Comparison of ENCODE assay signal across 30 cellular contexts in genomic region chr4:73675623-73676022, GRCh38. TPM values are rescaled to one million over a fixed set of nuclear protein-coding genes. Genes with fewer than 3 reads are reported as not detected.
DNase-seq lines count a peak whose midpoint lies in the region; ATAC-seq and TF ChIP-seq lines count a peak whose summit lies in the region.
"Had no signal": no experiment of that assay in that cellular context is flagged by ENCODE, and none has a peak within 500 bp of the region (broad histone marks: within the 10 kb centered on the region; RNA-seq: fewer than 3 reads in every experiment).

No MANE protein-coding gene starts in this region.

- BruUV-seq in Panc1 (replicated peaks; lab: Mats Ljungman, UMichigan), result no TSS peak

- POLR2A ChIA-PET in Panc1 (lab: Charles Lee), result no interaction called here

- CTCF ChIA-PET in Panc1 (lab: Charles Lee), result no interaction called here

- ATAC-seq in Panc1 (no peak), omental fat pad (ENCODE audit: low FRiP score) (no peak)
- ATAC-seq: left colon; stimulated activated memory B cell treated with anti-CD40 and anti-IgM and Interleukin-4, amounts not matched to agents 10 μg/mL and 1 μg/mL and 100 μg/mL, for 72 hours; upper lobe of right lung had no signal

- H3K4me1 ChIP-seq in Panc1 (ENCODE audit: control insufficient read depth, insufficient read depth, low read length), result peaks cover 8% of the 10 kb centered on the region
- H3K4me1 ChIP-seq: upper lobe of right lung had no signal

- H3K4me3 ChIP-seq in Panc1 (ENCODE audit: low read depth in 2 of 2, low read length in 2 of 2) (no peak overlapping the region), MG63 (no peak overlapping the region)
- H3K4me3 ChIP-seq: pancreas, skin epidermis, upper lobe of right lung had no signal

- DNase-seq in NCI-H510A treated with DMSO at 0.1 percent for 48 hours (lab: John Stamatoyannopoulos, UW) (peak; percentile 87), NCI-H510A (lab: John Stamatoyannopoulos, UW) (no peak), NCI-H187 treated with DMSO at 0.1 percent for 48 hours (lab: John Stamatoyannopoulos, UW) (peak; percentile 60), Panc1 (ENCODE audit: low read depth, low spot score) (no peak), MG63 (no peak), HuH-7 (ENCODE audit: low spot score) (no peak), omental fat pad (ENCODE audit: low spot score) (no peak), UCSD-AML1 (lab: John Stamatoyannopoulos, UW; ENCODE audit: unreplicated experiment) (no peak)
- DNase-seq: activated gamma-delta T cell treated with Interleukin-2 at 50 U/mL for 16 hours; activated naive CD8-positive, alpha-beta T cell treated with anti-CD3 and anti-CD28 coated beads, Interleukin-2, amount 10 ng/mL, durations not matched to agents 7 days and 5 days; activated T-cell treated with anti-CD3 and anti-CD28 coated beads, Interleukin-2, amount 50 U/mL, for 48 hours; AML-193; aorta; CD4-positive, CD25-positive, alpha-beta regulatory T cell; EL; GOT3; HFFc6; hypothalamus; IMR-90; left colon; NCI-H1105; pancreas; upper lobe of right lung had no signal

- H3K27me3 ChIP-seq in Panc1 (ENCODE audit: control insufficient read depth, insufficient read depth, low read length), result no peaks in the 10 kb centered on the region
- H3K27me3 ChIP-seq in MG63, result no peaks in the 10 kb centered on the region
- H3K27me3 ChIP-seq: pancreas, upper lobe of right lung had no signal

- in situ Hi-C loops in Panc1 (cut with HindIII; ENCODE audit: low pct_unique_long_range_greater_than_20kb, low sequenced_read_pairs), result no loop called here

- H3K27ac ChIP-seq in Panc1 (ENCODE audit: low read length), result peak overlapping the region; percentile 71; the same call in 1 of the 2 replicates
- H3K27ac ChIP-seq: RWPE1, skin epidermis, upper lobe of right lung had no signal

- H3K9me3 ChIP-seq in Panc1 (ENCODE audit: control insufficient read depth, insufficient read depth, low read depth, low read length) (no peaks in the 10 kb centered on the region), MG63 (no peaks in the 10 kb centered on the region)
- H3K9me3 ChIP-seq: pancreas, upper lobe of right lung had no signal

- TF ChIP-seq CTCF in Panc1 (IDR thresholded peaks at IDR 0.05) (no peak), omental fat pad (IDR thresholded peaks at IDR 0.05) (no peak)

- H3K36me3 ChIP-seq in Panc1 (ENCODE audit: control insufficient read depth, insufficient read depth, low read length) (no peaks in the 10 kb centered on the region), MG63 (no peaks in the 10 kb centered on the region)
- H3K36me3 ChIP-seq: pancreas, upper lobe of right lung had no signal

- intact Hi-C loops in Panc1 (cut with micrococcal nuclease; ENCODE audit: unreplicated experiment), result no loop called here

RNA-seq across cellular contexts. Expression of gene RASSF6, which starts 55.4 kb away (rescaled TPM):
- total RNA-seq in Panc1 (2021; ENCODE audit: unreplicated experiment), result 0.15 TPM
- 0.05 TPM for polyA plus RNA-seq in Panc1 (2012; ENCODE audit: insufficient read length)
- total RNA-seq in MG63 (2014; rRNA removed; shearing (Covaris generic); ENCODE audit: low replicate concordance), result not detected in 2 replicates
- total RNA-seq in omental fat pad, result under 1 TPM in 2 of 4 donors, not detected in 2; 0.31 to 0.46 TPM
- total RNA-seq: aorta; CD4-positive, CD25-positive, alpha-beta regulatory T cell; endothelial cell of umbilical vein; glomerular endothelial cell; HFFc6; IMR-90; neural crest cell; SK-MEL-5 had no signal
- polyA plus RNA-seq: endothelial cell of umbilical vein, IMR-90 had no signal

Comparison
In these comparisons a context has a peak if more than half of its experiments do, and no peak if none do; other contexts are left out.
1. DNase-seq: peak in NCI-H510A treated with DMSO at 0.1 percent for 48 hours (single experiment) and NCI-H187 treated with DMSO at 0.1 percent for 48 hours (single experiment); none in NCI-H510A (single experiment), Panc1 (single experiment), MG63 (single experiment), HuH-7 (single experiment), omental fat pad (single experiment) and UCSD-AML1 (single experiment).